8 cellular contexts compared by ENCODE assay signal in the genomic region with DNA sequence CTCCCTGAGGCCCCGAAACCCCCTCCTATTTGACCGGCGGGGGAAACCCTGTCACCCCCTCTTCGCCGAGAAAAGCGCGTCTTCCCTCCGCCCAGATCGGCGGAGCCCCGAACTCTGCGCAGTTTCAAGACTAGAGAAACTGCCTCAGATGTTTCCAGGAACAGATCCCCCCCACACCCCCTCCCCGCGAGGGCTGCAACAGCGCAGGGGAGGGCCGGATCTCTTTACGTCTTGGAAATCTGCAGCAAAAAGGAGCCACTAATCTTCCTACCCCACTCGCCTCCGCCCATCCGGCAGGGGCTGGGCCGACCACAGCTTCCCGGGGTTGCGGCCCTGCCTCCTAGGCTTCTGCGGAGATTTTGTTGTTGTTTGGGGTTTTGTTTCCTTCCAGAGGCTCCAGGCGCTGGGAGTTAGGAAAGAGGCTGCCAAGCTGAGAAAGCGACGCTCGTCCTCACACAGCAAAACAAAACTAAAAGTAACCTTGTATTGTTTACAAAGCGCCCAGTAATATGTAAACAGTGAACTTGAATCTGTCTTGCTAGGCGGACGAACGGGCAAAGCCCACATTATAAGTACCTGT. TPM values are rescaled to one million over a fixed set of nuclear protein-coding genes. Genes with fewer than 3 reads are reported as not detected.
A peak's percentile ranks its signal among the peaks of the same experiment; 100 is the strongest.
DNase-seq lines count a peak whose midpoint lies in the region; ATAC-seq, FAIRE-seq and TF ChIP-seq lines count a peak whose summit lies in the region.

No MANE protein-coding gene starts in this region.

- H3K27ac Mint-ChIP-seq in activated T-cell treated with anti-CD3 and anti-CD28 coated beads, Interleukin-2, amount 50 U/mL, for 72 hours, result peak overlapping the region; percentile 96
- no peak overlapping the region for H3K27ac Mint-ChIP-seq in glutamatergic neuron (ENCODE audit: unreplicated experiment)

- no peak for TF ChIP-seq POLR2A in H54 (IDR thresholded peaks at IDR 0.05; ENCODE audit: low read depth, low read length)

- H3K4me1 Mint-ChIP-seq in activated T-cell treated with anti-CD3 and anti-CD28 coated beads, Interleukin-2, amount 50 U/mL, for 72 hours (ENCODE audit: low read depth), result peaks cover 52% of the 10 kb centered on the region
- peaks cover 8% of the 10 kb centered on the region for H3K4me1 Mint-ChIP-seq in glutamatergic neuron (ENCODE audit: low read depth, unreplicated experiment)

- H3K4me3 Mint-ChIP-seq in activated T-cell treated with anti-CD3 and anti-CD28 coated beads, Interleukin-2, amount 50 U/mL, for 72 hours, result peak overlapping the region; percentile 98 to 99
- peak overlapping the region; percentile 82 for H3K4me3 Mint-ChIP-seq in glutamatergic neuron (ENCODE audit: unreplicated experiment)

- H3K4me3 ChIP-seq in retinal pigment epithelial cell (ENCODE audit: low read length), result peak overlapping the region; percentile 25

- no peak for FAIRE-seq in H54 (lab: Jason Lieb, UNC)

- ATAC-seq in activated T-cell treated with anti-CD3 and anti-CD28 coated beads, Interleukin-2, amount 50 U/mL, for 72 hours (replicated peaks in 1 of 2), result peak; percentile 66 to 72
- ATAC-seq in HG03159 (IDR thresholded peaks at IDR 0.05; ENCODE audit: unreplicated experiment) (no peak), GM21526 (IDR thresholded peaks at IDR 0.05; ENCODE audit: low FRiP score, unreplicated experiment) (no peak)

- TF ChIP-seq CTCF in glutamatergic neuron (IDR thresholded peaks at IDR 0.05; ENCODE audit: partially characterized antibody, unreplicated experiment) (no peak), retinal pigment epithelial cell (conservative IDR thresholded peaks at IDR 0.05; ENCODE audit: low read depth, low read length) (no peak)

- H3K27me3 Mint-ChIP-seq in activated T-cell treated with anti-CD3 and anti-CD28 coated beads, Interleukin-2, amount 50 U/mL, for 72 hours (ENCODE audit: low read depth), result peaks cover 84% of the 10 kb centered on the region
- peaks cover 34% of the 10 kb centered on the region for H3K27me3 Mint-ChIP-seq in glutamatergic neuron (ENCODE audit: unreplicated experiment)

- H3K9me3 Mint-ChIP-seq in activated T-cell treated with anti-CD3 and anti-CD28 coated beads, Interleukin-2, amount 50 U/mL, for 72 hours, result no peaks in the 10 kb centered on the region
- H3K9me3 Mint-ChIP-seq in glutamatergic neuron (ENCODE audit: unreplicated experiment), result peaks cover 6% of the 10 kb centered on the region

- DNase-seq in DMS53 (lab: John Stamatoyannopoulos, UW) (peak; percentile 70), H54 (ENCODE audit: insufficient read length, low spot score) (peak; percentile 72), NCI-H82 (lab: John Stamatoyannopoulos, UW) (peak; percentile 81), glutamatergic neuron (peak; percentile 57), retinal pigment epithelial cell (ENCODE audit: low read depth) (no peak)
- DNase-seq in activated T-cell treated with anti-CD3 and anti-CD28 coated beads, Interleukin-2, amount 50 U/mL, for 72 hours, result peak; percentile 61 to 80

- peaks cover 17% of the 10 kb centered on the region in 2 donors for H3K36me3 Mint-ChIP-seq in activated T-cell treated with anti-CD3 and anti-CD28 coated beads, Interleukin-2, amount 50 U/mL, for 72 hours (ENCODE audit: insufficient read depth in 2 of 2)
- H3K36me3 Mint-ChIP-seq in glutamatergic neuron (ENCODE audit: unreplicated experiment), result no peaks in the 10 kb centered on the region

RNA-seq across cellular contexts. Expression of gene FOXB1, which starts 2.2 kb away (rescaled TPM):
- 1 to 10 TPM; 2.7 to 6.0 TPM for total RNA-seq in activated T-cell treated with anti-CD3 and anti-CD28 coated beads, Interleukin-2, amount 50 U/mL, for 72 hours
- total RNA-seq in glutamatergic neuron (ENCODE audit: unreplicated experiment), result not detected

Comparison
In these comparisons a context has a peak if more than half of its experiments do, and no peak if none do; other contexts are left out.
1. ATAC-seq: peak in activated T-cell treated with anti-CD3 and anti-CD28 coated beads, Interleukin-2, amount 50 U/mL, for 72 hours (2 of 2); none in HG03159 (single experiment) and GM21526 (single experiment).